ENCODE assay signal across 9 cellular contexts in genomic region chr1:109425902-109426277, GRCh38. TPM values are rescaled to one million over a fixed set of nuclear protein-coding genes. Genes with fewer than 3 reads are reported as not detected.
DNase-seq lines count a peak whose midpoint lies in the region; ATAC-seq, FAIRE-seq and TF ChIP-seq lines count a peak whose summit lies in the region.
"Had no signal": no experiment of that assay in that cellular context is flagged by ENCODE, and none has a peak within 500 bp of the region (broad histone marks: within the 10 kb centered on the region; RNA-seq: fewer than 3 reads in every experiment).

No MANE protein-coding gene starts in this region.

- H3K4me3 ChIP-seq in GM12875 (ENCODE audit: low read depth, low read length): peak overlapping the region; percentile 97
- H3K4me3 ChIP-seq in HAP-1: peak overlapping the region; percentile 74
- H3K4me3 ChIP-seq in MG63: peak overlapping the region; percentile 72
- H3K4me3 ChIP-seq in endothelial cell of umbilical vein (replicated peaks in 1 of 3; ENCODE audit: insufficient read depth in 1 of 3, low read depth in 1 of 3, low read length in 3 of 3): peak overlapping the region; percentile 60 to 89 (median 86)
- peak overlapping the region; percentile 77 for H3K4me3 ChIP-seq in naive thymus-derived CD4-positive, alpha-beta T cell (ENCODE audit: low read length)
- H3K4me3 ChIP-seq in testis: peak overlapping the region; percentile 78 to 86

- H3K79me2 ChIP-seq in endothelial cell of umbilical vein (ENCODE audit: control insufficient read depth, insufficient read depth, low read length): peaks cover 44% of the 10 kb centered on the region

- H3K36me3 ChIP-seq in HAP-1 (replicated peaks): peaks cover 3% of the 10 kb centered on the region; the same call in 1 of the 2 replicates
- H3K36me3 ChIP-seq in MG63: peaks cover 40% of the 10 kb centered on the region
- H3K36me3 ChIP-seq in endothelial cell of umbilical vein (ENCODE audit: control insufficient read depth in 2 of 2, extremely low read depth in 1 of 2, insufficient read depth in 2 of 2, low read length in 2 of 2): peaks cover 0 to 3% of the 10 kb centered on the region in 2 experiments
- peaks cover 0 to 6% (median 5%) of the 10 kb centered on the region in 3 experiments for H3K36me3 ChIP-seq in naive thymus-derived CD4-positive, alpha-beta T cell (ENCODE audit: control insufficient read depth in 2 of 3, insufficient read depth in 3 of 3, low read length in 3 of 3)
- H3K36me3 ChIP-seq in testis (ENCODE audit: low read depth, missing control alignments): no peaks in the 10 kb centered on the region

- intact Hi-C loops in activated CD4-positive, alpha-beta T cell treated with anti-CD3 and anti-CD28 coated beads, Interleukin-2, amount 10 ng/mL, durations not matched to agents 24 days and 14 days (cut with micrococcal nuclease): loop anchor here (1.0 to 5.0 kb wide), 8 partner anchors 57 to 911 kb away; partner anchors contain the start of genes AMPD2, ATXN7L2, GNAI3 and GNAT2
- intact Hi-C loops in endothelial cell of umbilical vein (cut with micrococcal nuclease) (loop anchor here (1.0 to 2.0 kb wide), 3 partner anchors 27 to 913 kb away; partner anchors contain the start of genes ATXN7L2 and RBM15), testis (cut with DNase I; ENCODE audit: low total_unique reads) (no loop called here)
- intact Hi-C loops in naive thymus-derived CD4-positive, alpha-beta T cell (cut with micrococcal nuclease): loop anchor here (1.0 to 10.0 kb wide), 21 partner anchors 21 to 981 kb away; partner anchors contain the start of genes ATXN7L2 (in 2 of the 2), CLCC1 (in 2 of the 2), GNAI3 (in 2 of the 2) and PSRC1 (in 2 of the 2)

- H2AFZ ChIP-seq in endothelial cell of umbilical vein (ENCODE audit: low read depth, low read length): peak overlapping the region; percentile 39

- DNase-seq in HAP-1 (ENCODE audit: low spot score in 2 of 2) (peak in 1 of 2 experiments; percentile 59), MG63 (peak; percentile 84), endothelial cell of umbilical vein (ENCODE audit: low read depth, low spot score) (no peak), testis (no peak)
- peak; percentile 88 for DNase-seq in activated CD4-positive, alpha-beta T cell treated with anti-CD3 and anti-CD28 coated beads, Interleukin-2, amount 10 ng/mL, durations not matched to agents 24 days and 14 days
- DNase-seq in naive thymus-derived CD4-positive, alpha-beta T cell: peak in 5 of 9 donors; percentile 39 to 52 (median 45)
- no peak for DNase-seq in effector CD8-positive, alpha-beta T cell (lab: John Stamatoyannopoulos, UW)

- dilution Hi-C loops in endothelial cell of umbilical vein (cut with MboI; ENCODE audit: extremely low pct_ligation_motif_present, low sequenced_read_pairs): no loop called here

- H3K4me1 ChIP-seq in HAP-1: peaks cover 9% of the 10 kb centered on the region
- peaks cover 15% of the 10 kb centered on the region for H3K4me1 ChIP-seq in endothelial cell of umbilical vein (ENCODE audit: control insufficient read depth, extremely low read depth, insufficient read depth, low read length)
- peaks cover 29 to 31% of the 10 kb centered on the region in 2 donors for H3K4me1 ChIP-seq in naive thymus-derived CD4-positive, alpha-beta T cell (ENCODE audit: control insufficient read depth in 2 of 2, insufficient read depth in 2 of 2, low read length in 2 of 2)
- H3K4me1 ChIP-seq in testis: peaks cover 21% of the 10 kb centered on the region

- H3K4me1 Mint-ChIP-seq in activated CD4-positive, alpha-beta T cell treated with anti-CD3 and anti-CD28 coated beads, Interleukin-2, amount 10 ng/mL, durations not matched to agents 24 days and 14 days: peaks cover 27% of the 10 kb centered on the region
- peaks cover 31 to 46% (median 35%) of the 10 kb centered on the region in 7 donors for H3K4me1 Mint-ChIP-seq in naive thymus-derived CD4-positive, alpha-beta T cell

- peak; percentile 54 for ATAC-seq in naive thymus-derived CD4-positive, alpha-beta T cell

- H3K4me2 ChIP-seq in endothelial cell of umbilical vein (ENCODE audit: insufficient read depth, low read length): peak overlapping the region; percentile 95

- no peaks in the 10 kb centered on the region for H3K9me1 ChIP-seq in endothelial cell of umbilical vein (replicated peaks; ENCODE audit: control insufficient read depth, extremely low read depth, insufficient read depth, low read length)

- POLR2A ChIA-PET in endothelial cell of umbilical vein (lab: Charles Lee): interaction anchor here (1.1 kb wide), 1 partner anchor 107 kb away, joined by 3 read pairs; no protein-coding TSS in a partner anchor
- POLR2A ChIA-PET in naive thymus-derived CD4-positive, alpha-beta T cell (lab: Charles Lee): interaction anchor here (0.5 to 4.1 kb wide), 11 partner anchors 57 to 606 kb away, joined by 3 to 34 read pairs (median 5); partner anchors contain the start of genes ATXN7L2, CYB561D1, GNAI3 and PSRC1

- TF ChIP-seq POLR2A in endothelial cell of umbilical vein (IDR thresholded peaks at IDR 0.05; ENCODE audit: low read depth, low read length): no peak
- no peak for TF ChIP-seq POLR2A in testis (IDR thresholded peaks at IDR 0.05)

- peak overlapping the region; percentile 97 for H3K27ac Mint-ChIP-seq in activated CD4-positive, alpha-beta T cell treated with anti-CD3 and anti-CD28 coated beads, Interleukin-2, amount 10 ng/mL, durations not matched to agents 24 days and 14 days
- H3K27ac Mint-ChIP-seq in naive thymus-derived CD4-positive, alpha-beta T cell: peak overlapping the region; percentile 80 to 99 (median 98)

- CTCF ChIA-PET in endothelial cell of umbilical vein (lab: Charles Lee): interaction anchor here (0.8 to 3.6 kb wide), 5 partner anchors 25 to 107 kb away, joined by 3 to 29 read pairs (median 4); partner anchors contain the start of gene CYB561D1
- CTCF ChIA-PET in naive thymus-derived CD4-positive, alpha-beta T cell (lab: Charles Lee): interaction anchor here (0.5 to 1.7 kb wide), 9 partner anchors 23 to 668 kb away, joined by 3 to 5 read pairs (median 4); partner anchors contain the start of gene CYB561D1

- H3K9me3 ChIP-seq in HAP-1 (no peaks in the 10 kb centered on the region), MG63 (no peaks in the 10 kb centered on the region), endothelial cell of umbilical vein (replicated peaks; ENCODE audit: control insufficient read depth, insufficient read depth, low read length) (no peaks in the 10 kb centered on the region), testis (no peaks in the 10 kb centered on the region)
- H3K9me3 ChIP-seq in naive thymus-derived CD4-positive, alpha-beta T cell (ENCODE audit: control insufficient read depth in 2 of 3, low read length in 3 of 3): no peaks in the 10 kb centered on the region

- FAIRE-seq in endothelial cell of umbilical vein (lab: Jason Lieb, UNC): no peak

- H3K36me3 Mint-ChIP-seq in activated CD4-positive, alpha-beta T cell treated with anti-CD3 and anti-CD28 coated beads, Interleukin-2, amount 10 ng/mL, durations not matched to agents 24 days and 14 days (ENCODE audit: low read depth): peaks cover 34% of the 10 kb centered on the region
- H3K36me3 Mint-ChIP-seq in naive thymus-derived CD4-positive, alpha-beta T cell: peaks cover 0 to 20% (median 5%) of the 10 kb centered on the region in 5 donors

- H3K9ac ChIP-seq in endothelial cell of umbilical vein (replicated peaks; ENCODE audit: extremely low read depth, insufficient read depth, low read length): peak overlapping the region; percentile 83

- H3K27me3 ChIP-seq in HAP-1 (ENCODE audit: low read depth) (no peaks in the 10 kb centered on the region), MG63 (no peaks in the 10 kb centered on the region), endothelial cell of umbilical vein (ENCODE audit: control insufficient read depth in 2 of 2, insufficient read depth in 2 of 2, low read length in 2 of 2) (no peaks in the 10 kb centered on the region), testis (no peaks in the 10 kb centered on the region)
- no peaks in the 10 kb centered on the region for H3K27me3 ChIP-seq in naive thymus-derived CD4-positive, alpha-beta T cell (ENCODE audit: control insufficient read depth in 2 of 2, insufficient read depth in 2 of 2, low read length in 2 of 2)

- WGBS in testis, 2 donors: 0 to 1% methylated on average over 21 to 23 of the region's 23 CpGs

- H3K4me3 Mint-ChIP-seq in activated CD4-positive, alpha-beta T cell treated with anti-CD3 and anti-CD28 coated beads, Interleukin-2, amount 10 ng/mL, durations not matched to agents 24 days and 14 days: peak overlapping the region; percentile 94
- H3K4me3 Mint-ChIP-seq in naive thymus-derived CD4-positive, alpha-beta T cell: peak overlapping the region; percentile 95 to 99 (median 98)

- H3K27me3 Mint-ChIP-seq in activated CD4-positive, alpha-beta T cell treated with anti-CD3 and anti-CD28 coated beads, Interleukin-2, amount 10 ng/mL, durations not matched to agents 24 days and 14 days: peaks cover 2% of the 10 kb centered on the region
- H3K27me3 Mint-ChIP-seq in naive thymus-derived CD4-positive, alpha-beta T cell: no peaks in the 10 kb centered on the region

- H3K27ac ChIP-seq in endothelial cell of umbilical vein (ENCODE audit: insufficient read depth, low read depth, low read length): peak overlapping the region; percentile 68
- H3K27ac ChIP-seq in naive thymus-derived CD4-positive, alpha-beta T cell (ENCODE audit: low read depth, low read length): peak overlapping the region; percentile 91
- H3K27ac ChIP-seq in testis: peak overlapping the region; percentile 74 to 76

- no peaks in the 10 kb centered on the region for H4K20me1 ChIP-seq in endothelial cell of umbilical vein (replicated peaks; ENCODE audit: control insufficient read depth, extremely low read depth, insufficient read depth, low read length)

- BruUV-seq in endothelial cell of umbilical vein (replicated peaks; lab: Mats Ljungman, UMichigan): TSS peak; percentile 81

- TF ChIP-seq CTCF in GM12875 (IDR thresholded peaks at IDR 0.05; ENCODE audit: borderline replicate concordance, insufficient read depth, low read depth, low read length): no peak
- TF ChIP-seq CTCF in endothelial cell of umbilical vein (IDR thresholded peaks at IDR 0.05; ENCODE audit: extremely low read depth in 1 of 2, insufficient read depth in 1 of 2, low read depth in 1 of 2, low read length in 2 of 2): no peak
- TF ChIP-seq CTCF in testis (IDR thresholded peaks at IDR 0.05): no peak

- no peaks in the 10 kb centered on the region for H3K9me3 Mint-ChIP-seq in activated CD4-positive, alpha-beta T cell treated with anti-CD3 and anti-CD28 coated beads, Interleukin-2, amount 10 ng/mL, durations not matched to agents 24 days and 14 days
- H3K9me3 Mint-ChIP-seq in naive thymus-derived CD4-positive, alpha-beta T cell: no peaks in the 10 kb centered on the region

- in situ Hi-C loops in HAP-1 (cut with MboI; ENCODE audit: low sequenced_read_pairs): no loop called here

RNA-seq across cellular contexts. Expression of gene PSMA5, which starts 0.4 kb away (rescaled TPM):
- 304 and 1,327 TPM in 2 replicates for total RNA-seq in MG63 (2014; rRNA removed; shearing (Covaris generic); ENCODE audit: low replicate concordance)
- 262 and 270 TPM in 2 replicates for total RNA-seq in activated CD4-positive, alpha-beta T cell treated with anti-CD3 and anti-CD28 coated beads, Interleukin-2, amount 10 ng/mL, durations not matched to agents 24 days and 14 days
- 112 and 125 TPM in 2 replicates for total RNA-seq in endothelial cell of umbilical vein
- polyA plus RNA-seq in endothelial cell of umbilical vein: 87.9 and 98.1 TPM in 2 replicates
- 116 and 124 TPM in 2 replicates for polyA plus RNA-seq in endothelial cell of umbilical vein (2011; cell fraction: cytosol; rRNA removed)
- polyA plus RNA-seq in endothelial cell of umbilical vein (2011; cell fraction: nucleus; rRNA removed): 60.3 and 69.7 TPM in 2 replicates
- 90.3 and 119 TPM in 2 replicates for polyA plus RNA-seq in endothelial cell of umbilical vein (2012)
- 70.1 and 75.4 TPM in 2 replicates for polyA minus RNA-seq in endothelial cell of umbilical vein
- 95.6 TPM for polyA minus RNA-seq in endothelial cell of umbilical vein (2011; cell fraction: cytosol; rRNA and poly(A)+ RNA removed)
- 25.1 and 65.4 TPM in 2 replicates for polyA minus RNA-seq in endothelial cell of umbilical vein (2011; cell fraction: nucleus; rRNA and poly(A)+ RNA removed)
- 100 to 1,000 TPM in 1 of 5 experiments, 10 to 100 TPM in 4; 38.3 to 203 (median 70.7) TPM for total RNA-seq in naive thymus-derived CD4-positive, alpha-beta T cell
- 10 to 100 TPM; 80.0 to 81.9 TPM for polyA plus RNA-seq in naive thymus-derived CD4-positive, alpha-beta T cell
- 10 to 100 TPM; 30.9 to 56.9 TPM for total RNA-seq in testis
- 72.0 TPM for polyA plus RNA-seq in testis (ENCODE audit: insufficient read depth, low read depth, low replicate concordance)

RNA-seq across cellular contexts. Expression of gene SORT1, which starts 28.2 kb away (rescaled TPM):
- total RNA-seq in MG63 (2014; rRNA removed; shearing (Covaris generic); ENCODE audit: low replicate concordance): 0.07 and 0.46 TPM in 2 replicates
- total RNA-seq in activated CD4-positive, alpha-beta T cell treated with anti-CD3 and anti-CD28 coated beads, Interleukin-2, amount 10 ng/mL, durations not matched to agents 24 days and 14 days: 1.2 and 1.4 TPM in 2 replicates
- total RNA-seq in endothelial cell of umbilical vein (16.8 and 17.8 TPM in 2 replicates), testis (100 to 1,000 TPM; 174 to 212 TPM)
- polyA plus RNA-seq in endothelial cell of umbilical vein (6.4 and 6.8 TPM in 2 replicates), testis (ENCODE audit: insufficient read depth, low read depth, low replicate concordance) (110 TPM)
- polyA plus RNA-seq in endothelial cell of umbilical vein (2011; cell fraction: cytosol; rRNA removed): 4.8 and 5.4 TPM in 2 replicates
- 3.9 and 4.5 TPM in 2 replicates for polyA plus RNA-seq in endothelial cell of umbilical vein (2011; cell fraction: nucleus; rRNA removed)
- 4.3 and 5.0 TPM in 2 replicates for polyA plus RNA-seq in endothelial cell of umbilical vein (2012)
- polyA minus RNA-seq in endothelial cell of umbilical vein: 17.9 and 22.7 TPM in 2 replicates
- polyA minus RNA-seq in endothelial cell of umbilical vein (2011; cell fraction: cytosol; rRNA and poly(A)+ RNA removed): 23.8 TPM
- polyA minus RNA-seq in endothelial cell of umbilical vein (2011; cell fraction: nucleus; rRNA and poly(A)+ RNA removed): 8.3 and 10.6 TPM in 2 replicates
- total RNA-seq in naive thymus-derived CD4-positive, alpha-beta T cell: 10 to 100 TPM in 1 of 5 experiments, 1 to 10 TPM in 4; 1.0 to 25.6 (median 1.8) TPM
- polyA plus RNA-seq in naive thymus-derived CD4-positive, alpha-beta T cell: not detected

RNA-seq across cellular contexts. Expression of gene SYPL2, which starts 40.5 kb away (rescaled TPM):
- 0.46 TPM in 1 of 2 replicates, not detected in the other for total RNA-seq in MG63 (2014; rRNA removed; shearing (Covaris generic); ENCODE audit: low replicate concordance)
- total RNA-seq in activated CD4-positive, alpha-beta T cell treated with anti-CD3 and anti-CD28 coated beads, Interleukin-2, amount 10 ng/mL, durations not matched to agents 24 days and 14 days: 0.07 TPM in 1 of 2 replicates, not detected in the other
- not detected in 2 replicates for total RNA-seq in endothelial cell of umbilical vein
- polyA plus RNA-seq in endothelial cell of umbilical vein: 0.02 TPM in 1 of 2 replicates, not detected in the other
- polyA plus RNA-seq in endothelial cell of umbilical vein (2011; cell fraction: cytosol; rRNA removed): not detected in 2 replicates
- not detected in 2 replicates for polyA plus RNA-seq in endothelial cell of umbilical vein (2011; cell fraction: nucleus; rRNA removed)
- not detected in 2 replicates for polyA plus RNA-seq in endothelial cell of umbilical vein (2012)
- polyA minus RNA-seq in endothelial cell of umbilical vein: not detected in 2 replicates
- polyA minus RNA-seq in endothelial cell of umbilical vein (2011; cell fraction: cytosol; rRNA and poly(A)+ RNA removed): 0.82 TPM
- polyA minus RNA-seq in endothelial cell of umbilical vein (2011; cell fraction: nucleus; rRNA and poly(A)+ RNA removed): not detected in 2 replicates
- not detected for total RNA-seq in naive thymus-derived CD4-positive, alpha-beta T cell
- polyA plus RNA-seq in naive thymus-derived CD4-positive, alpha-beta T cell: under 1 TPM in 1 of 2 donors, not detected in 1; 0.43 TPM
- total RNA-seq in testis: 10 to 100 TPM; 46.1 to 67.5 TPM
- 29.7 TPM for polyA plus RNA-seq in testis (ENCODE audit: insufficient read depth, low read depth, low replicate concordance)
- total RNA-seq: pulmonary artery endothelial cell had no signal

RNA-seq across cellular contexts. Expression of gene ATXN7L2, which starts 57.8 kb away (rescaled TPM):
- total RNA-seq in MG63 (2014; rRNA removed; shearing (Covaris generic); ENCODE audit: low replicate concordance): 3.9 and 10.4 TPM in 2 replicates
- 15.1 and 15.6 TPM in 2 replicates for total RNA-seq in activated CD4-positive, alpha-beta T cell treated with anti-CD3 and anti-CD28 coated beads, Interleukin-2, amount 10 ng/mL, durations not matched to agents 24 days and 14 days
- total RNA-seq in endothelial cell of umbilical vein (3.8 and 4.4 TPM in 2 replicates), testis (10 to 100 TPM; 40.9 to 55.2 TPM)
- polyA plus RNA-seq in endothelial cell of umbilical vein (4.9 and 5.7 TPM in 2 replicates), testis (ENCODE audit: insufficient read depth, low read depth, low replicate concordance) (28.7 TPM)
- 2.6 and 3.5 TPM in 2 replicates for polyA plus RNA-seq in endothelial cell of umbilical vein (2011; cell fraction: cytosol; rRNA removed)
- 15.2 and 17.3 TPM in 2 replicates for polyA plus RNA-seq in endothelial cell of umbilical vein (2011; cell fraction: nucleus; rRNA removed)
- 1.8 and 3.3 TPM in 2 replicates for polyA plus RNA-seq in endothelial cell of umbilical vein (2012)
- polyA minus RNA-seq in endothelial cell of umbilical vein: 2.8 and 3.6 TPM in 2 replicates
- polyA minus RNA-seq in endothelial cell of umbilical vein (2011; cell fraction: cytosol; rRNA and poly(A)+ RNA removed): 5.6 TPM
- polyA minus RNA-seq in endothelial cell of umbilical vein (2011; cell fraction: nucleus; rRNA and poly(A)+ RNA removed): 8.6 and 12.9 TPM in 2 replicates
- total RNA-seq in naive thymus-derived CD4-positive, alpha-beta T cell: 10 to 100 TPM; 10.5 to 12.8 (median 11.7) TPM
- 10 to 100 TPM in 1 of 2 donors, 1 to 10 TPM in 1; 4.9 to 15.2 TPM for polyA plus RNA-seq in naive thymus-derived CD4-positive, alpha-beta T cell

Comparison
In these comparisons a context has a peak if more than half of its experiments do, and no peak if none do; other contexts are left out.
1. DNase-seq: peak in MG63 (single experiment), activated CD4-positive, alpha-beta T cell treated with anti-CD3 and anti-CD28 coated beads, Interleukin-2, amount 10 ng/mL, durations not matched to agents 24 days and 14 days (single experiment) and naive thymus-derived CD4-positive, alpha-beta T cell (5 of 9); none in endothelial cell of umbilical vein (single experiment), testis (single experiment) and effector CD8-positive, alpha-beta T cell (single experiment).
2. RNA of gene SYPL2, which starts 40.5 kb away (total RNA-seq): 46.1 to 67.5 TPM in testis; 0.46 TPM in MG63, 0.07 TPM in activated CD4-positive, alpha-beta T cell treated with anti-CD3 and anti-CD28 coated beads, Interleukin-2, amount 10 ng/mL, durations not matched to agents 24 days and 14 days, not detected in naive thymus-derived CD4-positive, alpha-beta T cell and not detected in endothelial cell of umbilical vein; every median in the first group is over 10 times any median in the second.
3. Peak in every context shown above with its lines, with median percentiles within 50 percentile points of each other: H3K4me3 ChIP-seq and H3K27ac ChIP-seq.